13 cellular contexts compared by ENCODE assay signal in genomic region chr14:92217956-92218355, GRCh38.
"Had no signal": no experiment of that assay in that cellular context is flagged by ENCODE, and none has a peak within 500 bp of the region (broad histone marks: within the 10 kb centered on the region; RNA-seq: fewer than 3 reads in every experiment).

No MANE protein-coding gene starts in this region.

- ATAC-seq: stimulated activated naive CD8-positive, alpha-beta T cell treated with anti-CD3 and anti-CD28 coated beads, Interleukin-15, Interleukin-2, amounts not matched to agents 100 U/mL and 50 U/mL, for 24 hours; upper lobe of right lung had no signal

- DNase-seq: activated B cell treated with CpG ODN at 0.5 μM for 24 hours; activated CD4-positive, alpha-beta T cell treated with anti-CD3 and anti-CD28 coated beads, Interleukin-2, amount 10 ng/mL, durations not matched to agents 24 days and 14 days; activated CD8-positive, alpha-beta memory T cell treated with anti-CD3 and anti-CD28 coated beads for 24 hours; activated naive CD4-positive, alpha-beta T cell treated with anti-CD3 and anti-CD28 coated beads, Interleukin-2, amount 10 ng/mL, durations not matched to agents 7 days and 5 days; brain microvascular endothelial cell; cerebellar nuclear complex; dermis blood vessel endothelial cell; kidney glomerular epithelial cell; nephron progenitor cell; stimulated activated CD4-positive, alpha-beta T cell treated with anti-CD3 and anti-CD28 coated beads, Interleukin-2, amount 100 ng/mL, for 48 hours; stimulated activated naive CD8-positive, alpha-beta T cell treated with anti-CD3 and anti-CD28 coated beads, Interleukin-15, Interleukin-2, amounts not matched to agents 100 U/mL and 50 U/mL, for 24 hours had no signal

- H3K4me3 ChIP-seq: hepatocyte, upper lobe of right lung had no signal
